ENCODE assay signal across 12 cellular contexts in genomic region chr16:49834496-49835009, GRCh38. TPM values are rescaled to one million over a fixed set of nuclear protein-coding genes. Genes with fewer than 3 reads are reported as not detected.
DNase-seq lines count a peak whose midpoint lies in the region; ATAC-seq and TF ChIP-seq lines count a peak whose summit lies in the region.
"Had no signal": no experiment of that assay in that cellular context is flagged by ENCODE, and none has a peak within 500 bp of the region (broad histone marks: within the 10 kb centered on the region; RNA-seq: fewer than 3 reads in every experiment).

No MANE protein-coding gene starts in this region.

- ATAC-seq in GM19328 (IDR thresholded peaks at IDR 0.05; ENCODE audit: unreplicated experiment) (no peak), HG03457 (IDR thresholded peaks at IDR 0.05; ENCODE audit: unreplicated experiment) (no peak)
- ATAC-seq: effector memory CD8-positive, alpha-beta T cell had no signal

- peak overlapping the region in 1 of 4 donors; percentile 18 for H3K4me3 ChIP-seq in esophagus squamous epithelium
- peak overlapping the region; percentile 44 to 59 for H3K4me3 ChIP-seq in stomach smooth muscle (ENCODE audit: low read length in 2 of 2)

- H3K27me3 ChIP-seq in esophagus squamous epithelium, result peaks cover 0 to 27% (median 0%) of the 10 kb centered on the region in 4 donors
- peaks cover 2 to 5% of the 10 kb centered on the region in 2 donors for H3K27me3 ChIP-seq in stomach smooth muscle (ENCODE audit: control insufficient read depth in 1 of 2, insufficient read depth in 2 of 2, low read length in 2 of 2)

- TF ChIP-seq CTCF in esophagus squamous epithelium (IDR thresholded peaks at IDR 0.05), result no peak
- no peak for TF ChIP-seq CTCF in mesothelial cell of epicardium (IDR thresholded peaks at IDR 0.05; ENCODE audit: unreplicated experiment)

- no peak for TF ChIP-seq POLR2A in esophagus squamous epithelium (IDR thresholded peaks at IDR 0.05)

- H3K4me1 Mint-ChIP-seq in mesothelial cell of epicardium, result peaks cover 44% of the 10 kb centered on the region
- H3K4me1 Mint-ChIP-seq: memory B cell had no signal

- DNase-seq in NCI-H524 treated with DMSO at 0.1 percent for 48 hours (lab: John Stamatoyannopoulos, UW), result peak; percentile 47
- DNase-seq in esophagus squamous epithelium (lab: John Stamatoyannopoulos, UW), result no peak
- DNase-seq in mesothelial cell of epicardium (ENCODE audit: low spot score in 2 of 2, unreplicated experiment in 2 of 2), result peak; percentile 50 to 66
- DNase-seq in GM19238 (ENCODE audit: insufficient read length, low spot score), result no peak
- DNase-seq in germinal center (ENCODE audit: low spot score), result no peak
- DNase-seq: activated T-cell treated with anti-CD3 and anti-CD28 coated beads, Interleukin-2, amount 50 U/mL, for 24 hours; effector memory CD8-positive, alpha-beta T cell had no signal

- H3K36me3 ChIP-seq in esophagus squamous epithelium (no peaks in the 10 kb centered on the region), stomach smooth muscle (ENCODE audit: control insufficient read depth in 2 of 2, insufficient read depth in 2 of 2, low read length in 2 of 2) (no peaks in the 10 kb centered on the region)

- 27 to 74% methylated on average over 2 to 7 of the region's 18 CpGs for WGBS in esophagus squamous epithelium, 2 donors

- peak overlapping the region; percentile 45 to 58 for H3K9ac ChIP-seq in stomach smooth muscle (ENCODE audit: low read length in 2 of 2)

- H3K4me1 ChIP-seq in esophagus squamous epithelium (peaks cover 27 to 82% (median 61%) of the 10 kb centered on the region in 3 donors), stomach smooth muscle (ENCODE audit: control insufficient read depth, insufficient read depth, low read length) (peaks cover 70% of the 10 kb centered on the region)

- H3K9me3 Mint-ChIP-seq in mesothelial cell of epicardium, result no peaks in the 10 kb centered on the region
- H3K9me3 Mint-ChIP-seq: activated T-cell treated with anti-CD3 and anti-CD28 coated beads, Interleukin-2, amount 50 U/mL, for 24 hours; effector memory CD8-positive, alpha-beta T cell; memory B cell had no signal

- H3K27me3 Mint-ChIP-seq in mesothelial cell of epicardium (ENCODE audit: low read depth), result no peaks in the 10 kb centered on the region

- H3K27ac Mint-ChIP-seq in mesothelial cell of epicardium, result peak overlapping the region; percentile 75
- H3K27ac Mint-ChIP-seq: activated T-cell treated with anti-CD3 and anti-CD28 coated beads, Interleukin-2, amount 50 U/mL, for 24 hours; effector memory CD8-positive, alpha-beta T cell; memory B cell had no signal

- intact Hi-C loops in esophagus squamous epithelium (cut with DNase I), result no loop called here

- H3K36me3 Mint-ChIP-seq in mesothelial cell of epicardium, result no peaks in the 10 kb centered on the region
- H3K36me3 Mint-ChIP-seq: memory B cell had no signal

- H3K27ac ChIP-seq in esophagus squamous epithelium (peak overlapping the region; percentile 75 to 95 (median 88)), stomach smooth muscle (ENCODE audit: low read length) (peak overlapping the region; percentile 79)

- H3K9me3 ChIP-seq in esophagus squamous epithelium (no peaks in the 10 kb centered on the region), stomach smooth muscle (ENCODE audit: control insufficient read depth in 2 of 2, low read length in 2 of 2) (no peaks in the 10 kb centered on the region)

- peak overlapping the region; percentile 39 for H3K4me3 Mint-ChIP-seq in mesothelial cell of epicardium
- H3K4me3 Mint-ChIP-seq: activated T-cell treated with anti-CD3 and anti-CD28 coated beads, Interleukin-2, amount 50 U/mL, for 24 hours; effector memory CD8-positive, alpha-beta T cell; memory B cell had no signal

RNA-seq across cellular contexts. Expression of gene ZNF423, which starts 21.4 kb away (rescaled TPM):
- total RNA-seq in esophagus squamous epithelium (1 to 10 TPM in 2 of 4 donors, under 1 TPM in 2; 0.72 to 5.9 (median 1.1) TPM), mesothelial cell of epicardium (19.0 to 20.3 TPM (median 19.8 TPM) in 3 replicates)
- total RNA-seq: NCI-H460 had no signal

Comparison
In these comparisons a context has a peak if more than half of its experiments do, and no peak if none do; other contexts are left out.
1. DNase-seq: peak in NCI-H524 treated with DMSO at 0.1 percent for 48 hours (single experiment) and mesothelial cell of epicardium (2 of 2); none in esophagus squamous epithelium (single experiment), GM19238 (single experiment) and germinal center (single experiment).